Comparison of ENCODE assay signal across 1 cellular context in the genomic region with DNA sequence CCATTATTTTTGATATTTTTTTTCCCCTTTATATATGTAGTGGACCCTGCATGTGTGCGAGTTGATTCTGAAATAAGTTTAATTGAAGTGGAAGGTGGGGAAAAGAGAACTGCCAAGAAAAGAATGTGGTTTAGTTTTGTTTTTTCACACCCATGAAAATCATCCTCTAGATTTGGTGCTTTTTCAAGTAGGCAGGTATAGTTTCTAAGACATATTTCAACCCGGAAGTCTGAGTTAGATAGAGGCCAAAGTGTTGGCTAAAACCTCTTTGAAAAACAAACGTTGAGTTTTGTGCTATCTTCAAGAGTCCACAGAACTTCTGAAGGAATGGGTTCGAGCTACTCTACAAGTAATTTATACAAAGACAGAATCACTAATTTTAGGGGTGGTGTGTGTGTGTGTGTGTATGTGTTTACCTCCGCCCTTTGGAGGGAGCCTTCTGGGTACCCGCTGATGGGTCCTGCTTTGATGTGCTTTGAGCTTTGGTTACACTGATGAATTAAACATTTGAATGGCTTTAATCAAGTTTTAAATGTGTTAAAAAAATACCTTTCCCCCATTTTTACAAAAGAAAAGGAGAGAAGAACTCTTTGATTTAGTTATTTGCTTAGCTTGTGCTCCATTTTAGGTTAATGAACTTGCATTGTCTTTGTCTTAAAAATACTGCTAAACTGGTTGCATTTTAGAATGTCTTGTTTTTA.
TF ChIP-seq lines count a peak whose summit lies in the region.

No MANE protein-coding gene starts in this region.

TF ChIP-seq in HepG2, 621 proteins besides CTCF, POLR2A, EP300 and RAD21:
- TF ChIP-seq ZNF550 (CRISPR knock-in tag; IDR thresholded peaks at IDR 0.05; ENCODE audit: borderline replicate concordance) (no peak), ZFP36 (IDR thresholded peaks at IDR 0.05; ENCODE audit: borderline replicate concordance, low read depth, low read length, partially characterized antibody) (no peak), ZNF253 (CRISPR knock-in tag; IDR thresholded peaks at IDR 0.05; ENCODE audit: borderline replicate concordance) (no peak), MAZ (IDR thresholded peaks at IDR 0.05; ENCODE audit: borderline replicate concordance, low read depth, low read length) (no peak), MAZ (CRISPR knock-in tag; IDR thresholded peaks at IDR 0.05; ENCODE audit: low read depth) (no peak), MYNN (CRISPR knock-in tag; IDR thresholded peaks at IDR 0.05; ENCODE audit: low read depth) (no peak), ZNF331 (CRISPR knock-in tag; IDR thresholded peaks at IDR 0.05) (no peak), ZNF33A (CRISPR knock-in tag; IDR thresholded peaks at IDR 0.05; ENCODE audit: borderline replicate concordance) (no peak), BHLHE40 (IDR thresholded peaks at IDR 0.05; ENCODE audit: low read length) (no peak), LCORL (IDR thresholded peaks at IDR 0.05) (no peak), LCORL (CRISPR knock-in tag; IDR thresholded peaks at IDR 0.05) (no peak), GLI4 (CRISPR knock-in tag; IDR thresholded peaks at IDR 0.05; ENCODE audit: borderline replicate concordance) (no peak), ZNF333 (CRISPR knock-in tag; IDR thresholded peaks at IDR 0.05; ENCODE audit: borderline replicate concordance) (no peak), NCOA1 (CRISPR knock-in tag; IDR thresholded peaks at IDR 0.05) (no peak), RCOR2 (CRISPR knock-in tag; IDR thresholded peaks at IDR 0.05) (no peak), NR2C2 (CRISPR knock-in tag; IDR thresholded peaks at IDR 0.05; ENCODE audit: borderline replicate concordance) (no peak)
- TF ChIP-seq, protein P1, sequence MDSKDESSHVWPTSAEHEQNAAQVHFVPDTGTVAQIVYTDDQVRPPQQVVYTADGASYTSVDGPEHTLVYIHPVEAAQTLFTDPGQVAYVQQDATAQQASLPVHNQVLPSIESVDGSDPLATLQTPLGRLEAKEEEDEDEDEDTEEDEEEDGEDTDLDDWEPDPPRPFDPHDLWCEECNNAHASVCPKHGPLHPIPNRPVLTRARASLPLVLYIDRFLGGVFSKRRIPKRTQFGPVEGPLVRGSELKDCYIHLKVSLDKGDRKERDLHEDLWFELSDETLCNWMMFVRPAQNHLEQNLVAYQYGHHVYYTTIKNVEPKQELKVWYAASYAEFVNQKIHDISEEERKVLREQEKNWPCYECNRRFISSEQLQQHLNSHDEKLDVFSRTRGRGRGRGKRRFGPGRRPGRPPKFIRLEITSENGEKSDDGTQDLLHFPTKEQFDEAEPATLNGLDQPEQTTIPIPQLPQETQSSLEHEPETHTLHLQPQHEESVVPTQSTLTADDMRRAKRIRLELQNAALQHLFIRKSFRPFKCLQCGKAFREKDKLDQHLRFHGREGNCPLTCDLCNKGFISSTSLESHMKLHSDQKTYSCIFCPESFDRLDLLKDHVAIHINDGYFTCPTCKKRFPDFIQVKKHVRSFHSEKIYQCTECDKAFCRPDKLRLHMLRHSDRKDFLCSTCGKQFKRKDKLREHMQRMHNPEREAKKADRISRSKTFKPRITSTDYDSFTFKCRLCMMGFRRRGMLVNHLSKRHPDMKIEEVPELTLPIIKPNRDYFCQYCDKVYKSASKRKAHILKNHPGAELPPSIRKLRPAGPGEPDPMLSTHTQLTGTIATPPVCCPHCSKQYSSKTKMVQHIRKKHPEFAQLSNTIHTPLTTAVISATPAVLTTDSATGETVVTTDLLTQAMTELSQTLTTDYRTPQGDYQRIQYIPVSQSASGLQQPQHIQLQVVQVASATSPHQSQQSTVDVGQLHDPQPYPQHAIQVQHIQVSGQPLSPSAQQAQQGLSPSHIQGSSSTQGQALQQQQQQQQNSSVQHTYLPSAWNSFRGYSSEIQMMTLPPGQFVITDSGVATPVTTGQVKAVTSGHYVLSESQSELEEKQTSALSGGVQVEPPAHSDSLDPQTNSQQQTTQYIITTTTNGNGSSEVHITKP (CRISPR knock-in tag; IDR thresholded peaks at IDR 0.05; ENCODE audit: low read depth): no peak
- TF ChIP-seq, protein P2, sequence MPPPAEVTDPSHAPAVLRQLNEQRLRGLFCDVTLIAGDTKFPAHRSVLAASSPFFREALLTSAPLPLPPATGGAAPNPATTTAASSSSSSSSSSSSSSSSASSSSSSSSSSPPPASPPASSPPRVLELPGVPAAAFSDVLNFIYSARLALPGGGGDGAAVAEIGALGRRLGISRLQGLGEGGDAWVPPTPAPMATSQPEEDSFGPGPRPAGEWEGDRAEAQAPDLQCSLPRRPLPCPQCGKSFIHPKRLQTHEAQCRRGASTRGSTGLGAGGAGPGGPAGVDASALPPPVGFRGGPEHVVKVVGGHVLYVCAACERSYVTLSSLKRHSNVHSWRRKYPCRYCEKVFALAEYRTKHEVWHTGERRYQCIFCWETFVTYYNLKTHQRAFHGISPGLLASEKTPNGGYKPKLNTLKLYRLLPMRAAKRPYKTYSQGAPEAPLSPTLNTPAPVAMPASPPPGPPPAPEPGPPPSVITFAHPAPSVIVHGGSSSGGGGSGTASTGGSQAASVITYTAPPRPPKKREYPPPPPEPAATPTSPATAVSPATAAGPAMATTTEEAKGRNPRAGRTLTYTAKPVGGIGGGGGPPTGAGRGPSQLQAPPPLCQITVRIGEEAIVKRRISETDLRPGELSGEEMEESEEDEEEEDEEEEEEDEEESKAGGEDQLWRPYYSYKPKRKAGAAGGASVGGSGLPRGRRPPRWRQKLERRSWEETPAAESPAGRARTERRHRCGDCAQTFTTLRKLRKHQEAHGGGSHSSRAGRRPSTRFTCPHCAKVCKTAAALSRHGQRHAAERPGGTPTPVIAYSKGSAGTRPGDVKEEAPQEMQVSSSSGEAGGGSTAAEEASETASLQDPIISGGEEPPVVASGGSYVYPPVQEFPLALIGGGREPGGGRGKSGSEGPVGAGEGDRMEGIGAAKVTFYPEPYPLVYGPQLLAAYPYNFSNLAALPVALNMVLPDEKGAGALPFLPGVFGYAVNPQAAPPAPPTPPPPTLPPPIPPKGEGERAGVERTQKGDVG (CRISPR knock-in tag; IDR thresholded peaks at IDR 0.05; ENCODE audit: borderline replicate concordance): no peak
- TF ChIP-seq, protein P3, sequence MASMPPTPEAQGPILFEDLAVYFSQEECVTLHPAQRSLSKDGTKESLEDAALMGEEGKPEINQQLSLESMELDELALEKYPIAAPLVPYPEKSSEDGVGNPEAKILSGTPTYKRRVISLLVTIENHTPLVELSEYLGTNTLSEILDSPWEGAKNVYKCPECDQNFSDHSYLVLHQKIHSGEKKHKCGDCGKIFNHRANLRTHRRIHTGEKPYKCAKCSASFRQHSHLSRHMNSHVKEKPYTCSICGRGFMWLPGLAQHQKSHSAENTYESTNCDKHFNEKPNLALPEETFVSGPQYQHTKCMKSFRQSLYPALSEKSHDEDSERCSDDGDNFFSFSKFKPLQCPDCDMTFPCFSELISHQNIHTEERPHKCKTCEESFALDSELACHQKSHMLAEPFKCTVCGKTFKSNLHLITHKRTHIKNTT (CRISPR knock-in tag; IDR thresholded peaks at IDR 0.05): no peak
